In the genomic region with DNA sequence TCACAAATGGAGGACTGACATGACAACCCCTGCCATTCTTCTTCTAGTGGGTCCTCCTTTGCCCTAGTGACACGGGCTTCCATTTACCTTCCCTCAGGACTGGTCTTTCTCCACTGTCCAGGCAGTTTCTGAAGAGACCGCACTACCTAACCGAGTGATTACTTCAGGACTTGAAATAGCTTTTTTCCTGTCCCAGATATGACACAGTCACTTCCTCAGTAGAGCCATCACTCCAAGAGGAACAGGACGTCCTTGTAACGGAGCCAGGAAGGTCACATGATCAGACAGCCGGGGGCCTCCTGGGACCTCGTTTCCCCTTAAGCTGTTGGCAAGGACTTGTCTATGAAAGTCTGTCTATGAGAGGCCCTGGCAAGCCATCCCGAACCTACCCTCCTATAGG, we compare ENCODE assay signal across 11 cellular contexts.
DNase-seq lines count a peak whose midpoint lies in the region; ATAC-seq and TF ChIP-seq lines count a peak whose summit lies in the region.
"Had no signal": no experiment of that assay in that cellular context is flagged by ENCODE, and none has a peak within 500 bp of the region (broad histone marks: within the 10 kb centered on the region; RNA-seq: fewer than 3 reads in every experiment).

No MANE protein-coding gene starts in this region.

- H3K9ac ChIP-seq in colonic mucosa (ENCODE audit: low read depth in 2 of 2, low read length in 2 of 2) = no peak overlapping the region
- H3K9ac ChIP-seq: KMS-11 had no signal

- TF ChIP-seq POLR2A in lower leg skin (IDR thresholded peaks at IDR 0.05) = no peak
- no peak for TF ChIP-seq POLR2A in testis (IDR thresholded peaks at IDR 0.05)

- H3K4me1 ChIP-seq in colonic mucosa = no peaks in the 10 kb centered on the region
- H3K4me1 ChIP-seq in testis = peaks cover 16% of the 10 kb centered on the region
- H3K4me1 ChIP-seq: SJSA1 had no signal

- no peak for TF ChIP-seq CTCF in colonic mucosa (IDR thresholded peaks at IDR 0.05)
- no peak for TF ChIP-seq CTCF in lower leg skin (IDR thresholded peaks at IDR 0.05)
- TF ChIP-seq CTCF in testis (IDR thresholded peaks at IDR 0.05) = no peak

- WGBS in lower leg skin, 2 donors = 40 to 41% methylated on average over 8 of the region's 8 CpGs
- WGBS in testis, 2 donors = 38 to 58% methylated on average over 5 to 8 of the region's 8 CpGs

- intact Hi-C loops in colonic mucosa (cut with DNase I) (no loop called here), lower leg skin (cut with DNase I; ENCODE audit: low total_unique reads) (no loop called here), testis (cut with DNase I; ENCODE audit: low total_unique reads) (no loop called here)

- H3K27me3 ChIP-seq in colonic mucosa = no peaks in the 10 kb centered on the region
- no peaks in the 10 kb centered on the region for H3K27me3 ChIP-seq in testis
- H3K27me3 ChIP-seq: SJSA1 had no signal

- ATAC-seq in HG03139 (IDR thresholded peaks at IDR 0.05; ENCODE audit: unreplicated experiment) (no peak), HG03025 (IDR thresholded peaks at IDR 0.05; ENCODE audit: low FRiP score, unreplicated experiment) (no peak)
- ATAC-seq: activated T-cell treated with anti-CD3 and anti-CD28 coated beads, Interleukin-2, amount 50 U/mL, for 4 hours had no signal

- no peaks in the 10 kb centered on the region for H3K36me3 ChIP-seq in colonic mucosa
- H3K36me3 ChIP-seq in testis (ENCODE audit: low read depth, missing control alignments) = no peaks in the 10 kb centered on the region
- H3K36me3 ChIP-seq: SJSA1 had no signal

- no peaks in the 10 kb centered on the region for H3K9me3 ChIP-seq in colonic mucosa
- no peaks in the 10 kb centered on the region for H3K9me3 ChIP-seq in testis
- H3K9me3 ChIP-seq: SJSA1 had no signal

- DNase-seq in NCI-H2171 (lab: John Stamatoyannopoulos, UW) = peak; percentile 72
- peak; percentile 65 for DNase-seq in colonic mucosa
- DNase-seq in lower leg skin (ENCODE audit: low spot score in 2 of 2) = peak; percentile 95 to 97
- DNase-seq in testis = peak; percentile 87
- no peak for DNase-seq in NCI-H1092 (lab: John Stamatoyannopoulos, UW)
- no peak for DNase-seq in NCI-H345 (lab: John Stamatoyannopoulos, UW)
- DNase-seq: activated T-cell treated with anti-CD3 and anti-CD28 coated beads, Interleukin-2, amount 50 U/mL, for 4 hours had no signal

- H3K4me3 ChIP-seq in colonic mucosa (no peak overlapping the region), lower leg skin (ENCODE audit: low read depth, poor library complexity, severe bottlenecking) (no peak overlapping the region), testis (no peak overlapping the region)
- H3K4me3 ChIP-seq: SJSA1 had no signal

- no peak overlapping the region for H3K27ac ChIP-seq in colonic mucosa
- peak overlapping the region; percentile 60 to 77 for H3K27ac ChIP-seq in testis
- H3K27ac ChIP-seq: KMS-11, SJSA1 had no signal

Comparison
In these comparisons a context has a peak if more than half of its experiments do, and no peak if none do; other contexts are left out.
1. DNase-seq: peak in NCI-H2171 (single experiment), colonic mucosa (single experiment), lower leg skin (2 of 2) and testis (single experiment); none in NCI-H1092 (single experiment) and NCI-H345 (single experiment).